ENCODE assay signal across 8 cellular contexts in the genomic region with DNA sequence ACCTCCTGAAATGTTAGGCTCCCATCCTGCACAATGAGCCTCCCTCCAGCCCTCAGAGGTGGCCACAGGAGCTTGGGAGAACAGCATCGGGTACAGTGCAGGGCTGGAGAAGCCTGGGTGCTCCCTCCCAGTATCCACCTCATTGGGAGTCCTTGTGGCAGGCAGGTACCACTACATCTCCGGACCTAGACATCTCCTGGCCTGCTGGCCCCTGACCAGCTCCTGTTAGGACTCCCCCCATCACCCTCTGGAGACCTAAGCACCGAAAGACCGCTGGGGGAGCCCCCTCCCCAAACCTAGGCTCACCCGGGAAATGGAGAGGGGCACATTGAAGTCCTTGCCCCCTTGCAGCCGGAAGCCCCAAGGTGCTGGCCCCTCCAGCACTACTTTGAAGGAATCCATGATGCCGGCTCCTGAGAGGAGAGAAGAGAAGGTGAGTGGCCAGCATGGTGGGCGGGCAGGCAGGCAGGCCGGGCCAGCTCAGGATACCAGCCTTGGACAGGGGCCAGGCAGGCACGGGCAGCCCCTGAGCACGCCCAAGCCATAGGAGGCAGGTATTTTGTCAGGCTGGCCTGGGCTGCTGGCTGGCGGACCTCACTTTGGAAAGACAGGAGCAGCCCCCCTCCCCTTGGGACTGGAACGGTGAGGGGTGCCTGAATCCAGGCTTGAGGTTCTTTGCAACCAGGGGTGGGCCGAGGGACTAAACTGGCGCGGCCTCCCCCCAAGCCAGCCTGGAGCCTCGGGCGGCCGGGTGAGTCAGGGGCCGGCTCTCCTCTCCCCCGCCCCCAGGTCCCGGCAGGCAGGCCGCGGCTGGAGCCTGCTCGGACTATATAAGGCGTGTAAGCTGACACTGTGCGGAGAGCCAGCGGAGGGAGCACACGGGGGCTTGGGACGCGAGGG.
DNase-seq lines count a peak whose midpoint lies in the region; ATAC-seq and TF ChIP-seq lines count a peak whose summit lies in the region.

No MANE protein-coding gene starts in this region.

- peak overlapping the region; percentile 78 to 96 (median 86) for H3K27ac ChIP-seq in skin epidermis

- in situ Hi-C loops in astrocyte of the spinal cord (cut with HindIII; ENCODE audit: low sequenced_read_pairs) = no loop called here

- DNase-seq in AG08396 (ENCODE audit: low spot score) = peak; percentile 91
- DNase-seq in NCI-H510A treated with DMSO at 0.1 percent for 48 hours (lab: John Stamatoyannopoulos, UW) = peak; percentile 28
- peak; percentile 97 for DNase-seq in astrocyte of the spinal cord (ENCODE audit: low read depth, low spot score)
- no peak for DNase-seq in stimulated activated CD8-positive, alpha-beta memory T cell treated with anti-CD3 and anti-CD28 coated beads, Interleukin-4, amount 100 ng/mL, for 48 hours

- H3K4me3 ChIP-seq in astrocyte of the spinal cord (ENCODE audit: low read depth, low read length) (peak overlapping the region; percentile 65), iPS-18c (ENCODE audit: insufficient read depth, low read depth, low read length) (peak overlapping the region; percentile 72), skin epidermis (peak overlapping the region; percentile 60 to 79 (median 71))

- TF ChIP-seq CTCF in GM12872 (IDR thresholded peaks at IDR 0.05; ENCODE audit: insufficient read depth, low read depth, low read length) = peak; percentile 45; the same call in 2 of the 3 replicates
- TF ChIP-seq CTCF in astrocyte of the spinal cord (IDR thresholded peaks at IDR 0.05; ENCODE audit: low read depth, low read length) = peak; percentile 51

- H3K9me3 ChIP-seq in iPS-18c (ENCODE audit: control insufficient read depth, insufficient read depth, low read length) = no peaks in the 10 kb centered on the region

- no peak for ATAC-seq in HG03565 (IDR thresholded peaks at IDR 0.05; ENCODE audit: unreplicated experiment)
